In the genomic region with DNA sequence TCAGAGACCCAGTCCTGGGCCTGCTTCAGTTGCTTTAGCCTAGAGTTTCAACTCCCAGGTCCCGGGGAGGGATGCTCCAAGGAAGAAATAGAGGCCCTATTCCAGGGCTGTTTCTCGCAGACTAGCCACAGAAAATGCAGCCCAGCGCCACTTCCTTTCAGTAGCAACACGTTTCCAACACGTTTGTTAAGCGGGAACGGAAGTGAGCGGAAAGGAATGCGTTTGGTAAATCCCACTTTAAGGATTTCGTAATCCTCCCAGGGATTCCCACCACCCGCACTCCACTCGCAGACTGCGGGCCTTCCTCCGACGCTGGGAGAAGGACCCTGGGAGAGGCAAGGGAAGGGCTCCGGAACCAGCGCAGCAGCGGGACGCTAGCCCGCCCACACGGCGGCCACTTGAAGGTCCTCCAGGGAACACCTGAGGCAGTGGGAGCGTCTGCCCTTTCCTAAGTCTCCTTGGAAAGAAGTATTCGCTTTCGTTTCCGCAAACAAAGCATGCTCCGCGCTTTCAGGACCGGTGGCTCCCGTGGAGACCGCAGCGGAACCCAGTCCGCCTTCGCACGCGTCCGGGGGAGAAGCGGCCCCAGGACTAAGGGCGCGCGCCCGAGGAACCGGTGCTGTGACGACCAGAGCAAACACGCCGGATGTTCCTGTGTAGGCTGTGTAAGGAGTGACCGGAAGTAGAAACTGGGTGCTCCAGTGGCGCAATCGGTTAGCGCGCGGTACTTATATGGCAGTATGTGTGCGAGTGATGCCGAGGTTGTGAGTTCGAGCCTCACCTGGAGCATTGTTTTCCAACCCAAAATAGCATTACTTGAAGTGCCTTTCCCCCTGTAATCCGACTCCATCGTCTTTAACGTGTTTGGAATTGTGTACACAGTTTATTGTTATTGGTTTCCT, we compare ENCODE assay signal across 1 cellular context.
TF ChIP-seq lines count a peak whose summit lies in the region.

No MANE protein-coding gene starts in this region.

TF ChIP-seq in HCT116, 20 proteins besides CTCF, POLR2A, EP300 and RAD21 (continued from another document):
- TF ChIP-seq, protein P1, sequence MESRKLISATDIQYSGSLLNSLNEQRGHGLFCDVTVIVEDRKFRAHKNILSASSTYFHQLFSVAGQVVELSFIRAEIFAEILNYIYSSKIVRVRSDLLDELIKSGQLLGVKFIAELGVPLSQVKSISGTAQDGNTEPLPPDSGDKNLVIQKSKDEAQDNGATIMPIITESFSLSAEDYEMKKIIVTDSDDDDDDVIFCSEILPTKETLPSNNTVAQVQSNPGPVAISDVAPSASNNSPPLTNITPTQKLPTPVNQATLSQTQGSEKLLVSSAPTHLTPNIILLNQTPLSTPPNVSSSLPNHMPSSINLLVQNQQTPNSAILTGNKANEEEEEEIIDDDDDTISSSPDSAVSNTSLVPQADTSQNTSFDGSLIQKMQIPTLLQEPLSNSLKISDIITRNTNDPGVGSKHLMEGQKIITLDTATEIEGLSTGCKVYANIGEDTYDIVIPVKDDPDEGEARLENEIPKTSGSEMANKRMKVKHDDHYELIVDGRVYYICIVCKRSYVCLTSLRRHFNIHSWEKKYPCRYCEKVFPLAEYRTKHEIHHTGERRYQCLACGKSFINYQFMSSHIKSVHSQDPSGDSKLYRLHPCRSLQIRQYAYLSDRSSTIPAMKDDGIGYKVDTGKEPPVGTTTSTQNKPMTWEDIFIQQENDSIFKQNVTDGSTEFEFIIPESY (IDR thresholded peaks at IDR 0.05; ENCODE audit: extremely low read depth, insufficient replicate concordance, low read length), result no peak
- TF ChIP-seq SP1 (IDR thresholded peaks at IDR 0.05; ENCODE audit: low read depth) (no peak), SIN3A (IDR thresholded peaks at IDR 0.05; ENCODE audit: low read depth) (no peak), YY1 (IDR thresholded peaks at IDR 0.05; ENCODE audit: extremely low read depth, insufficient replicate concordance, low read depth, low read length) (peak; percentile 15), CEBPB (IDR thresholded peaks at IDR 0.05; ENCODE audit: low read depth) (peak; percentile 91)
- TF ChIP-seq, protein P2, sequence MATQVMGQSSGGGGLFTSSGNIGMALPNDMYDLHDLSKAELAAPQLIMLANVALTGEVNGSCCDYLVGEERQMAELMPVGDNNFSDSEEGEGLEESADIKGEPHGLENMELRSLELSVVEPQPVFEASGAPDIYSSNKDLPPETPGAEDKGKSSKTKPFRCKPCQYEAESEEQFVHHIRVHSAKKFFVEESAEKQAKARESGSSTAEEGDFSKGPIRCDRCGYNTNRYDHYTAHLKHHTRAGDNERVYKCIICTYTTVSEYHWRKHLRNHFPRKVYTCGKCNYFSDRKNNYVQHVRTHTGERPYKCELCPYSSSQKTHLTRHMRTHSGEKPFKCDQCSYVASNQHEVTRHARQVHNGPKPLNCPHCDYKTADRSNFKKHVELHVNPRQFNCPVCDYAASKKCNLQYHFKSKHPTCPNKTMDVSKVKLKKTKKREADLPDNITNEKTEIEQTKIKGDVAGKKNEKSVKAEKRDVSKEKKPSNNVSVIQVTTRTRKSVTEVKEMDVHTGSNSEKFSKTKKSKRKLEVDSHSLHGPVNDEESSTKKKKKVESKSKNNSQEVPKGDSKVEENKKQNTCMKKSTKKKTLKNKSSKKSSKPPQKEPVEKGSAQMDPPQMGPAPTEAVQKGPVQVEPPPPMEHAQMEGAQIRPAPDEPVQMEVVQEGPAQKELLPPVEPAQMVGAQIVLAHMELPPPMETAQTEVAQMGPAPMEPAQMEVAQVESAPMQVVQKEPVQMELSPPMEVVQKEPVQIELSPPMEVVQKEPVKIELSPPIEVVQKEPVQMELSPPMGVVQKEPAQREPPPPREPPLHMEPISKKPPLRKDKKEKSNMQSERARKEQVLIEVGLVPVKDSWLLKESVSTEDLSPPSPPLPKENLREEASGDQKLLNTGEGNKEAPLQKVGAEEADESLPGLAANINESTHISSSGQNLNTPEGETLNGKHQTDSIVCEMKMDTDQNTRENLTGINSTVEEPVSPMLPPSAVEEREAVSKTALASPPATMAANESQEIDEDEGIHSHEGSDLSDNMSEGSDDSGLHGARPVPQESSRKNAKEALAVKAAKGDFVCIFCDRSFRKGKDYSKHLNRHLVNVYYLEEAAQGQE (IDR thresholded peaks at IDR 0.05; ENCODE audit: low read depth), result no peak
